Comparison of ENCODE assay signal across 8 cellular contexts in genomic region chr1:16367968-16368910, GRCh38. TPM values are rescaled to one million over a fixed set of nuclear protein-coding genes. Genes with fewer than 3 reads are reported as not detected.
DNase-seq lines count a peak whose midpoint lies in the region; ATAC-seq and TF ChIP-seq lines count a peak whose summit lies in the region.

No MANE protein-coding gene starts in this region.

- CTCF ChIA-PET in RWPE1 (lab: Yijun Ruan, JAX), result interaction anchor here (0.6 to 0.7 kb wide), 2 partner anchors 18 to 49 kb away, joined by 3 to 5 read pairs; no protein-coding TSS in a partner anchor

- peaks cover 9% of the 10 kb centered on the region; the same call in 2 of the 3 replicates for H3K36me3 Mint-ChIP-seq in GM23338 (ENCODE audit: low read depth)

- H3K27ac ChIP-seq in GM23338 (ENCODE audit: low read depth) (peak overlapping the region; percentile 98), RWPE1 (peak overlapping the region; percentile 94), esophagus (ENCODE audit: low read depth in 2 of 2, low read length in 1 of 2) (peak overlapping the region; percentile 94 to 97), neutrophil (peak overlapping the region; percentile 90)

- H4K20me1 ChIP-seq in GM23338 (replicated peaks; ENCODE audit: insufficient read depth), result peaks cover 49% of the 10 kb centered on the region

- peaks cover 15% of the 10 kb centered on the region for H3K4me1 Mint-ChIP-seq in GM23338

- POLR2A ChIA-PET in RWPE1 (lab: Yijun Ruan, JAX; ENCODE audit: low non-redundant PET), result no interaction called here

- H3F3A ChIP-seq in GM23338 (replicated peaks; ENCODE audit: low read depth), result 0 out of 2 replicates have a peak, but pooled peaks cover 7% of the 10 kb centered on the region

- H3K4me3 ChIP-seq in GM23338 (peak overlapping the region; percentile 95), esophagus (ENCODE audit: low read depth in 1 of 2, low read length in 2 of 2) (peak overlapping the region; percentile 77 to 85), neutrophil (ENCODE audit: low read depth in 1 of 2, low read length in 1 of 2) (peak overlapping the region; percentile 80 to 88)

- no peak overlapping the region for H2AFZ ChIP-seq in GM23338

- H3K9me3 ChIP-seq in esophagus (ENCODE audit: control insufficient read depth in 2 of 2, insufficient read depth in 1 of 2, low read depth in 1 of 2, low read length in 1 of 2) (no peaks in the 10 kb centered on the region), neutrophil (no peaks in the 10 kb centered on the region)

- H3K27me3 Mint-ChIP-seq in GM23338 (ENCODE audit: insufficient read depth, low read depth, poor library complexity), result peaks cover 4% of the 10 kb centered on the region

- H3K36me3 ChIP-seq in GM23338 (ENCODE audit: insufficient read depth), result no peaks in the 10 kb centered on the region
- no peaks in the 10 kb centered on the region for H3K36me3 ChIP-seq in esophagus (ENCODE audit: control insufficient read depth in 2 of 2, insufficient read depth in 2 of 2, low read length in 1 of 2)
- peaks cover 8% of the 10 kb centered on the region for H3K36me3 ChIP-seq in neutrophil

- H3K9me2 ChIP-seq in GM23338 (ENCODE audit: insufficient read depth), result no peaks in the 10 kb centered on the region

- H3K79me2 ChIP-seq in GM23338 (replicated peaks; ENCODE audit: insufficient read depth), result peaks cover 59% of the 10 kb centered on the region

- peak overlapping the region; percentile 83 for H3K4me2 ChIP-seq in GM23338

- H3K4me1 ChIP-seq in GM23338 (ENCODE audit: insufficient read depth) (peaks cover 13% of the 10 kb centered on the region), esophagus (ENCODE audit: control insufficient read depth in 2 of 2, insufficient read depth in 2 of 2, low read length in 1 of 2) (no peaks in the 10 kb centered on the region), neutrophil (ENCODE audit: control insufficient read depth in 1 of 2, insufficient read depth in 1 of 2, low read depth in 1 of 2, low read length in 1 of 2) (peaks cover 54 to 68% of the 10 kb centered on the region in 2 experiments)

- peak; percentile 76 for ATAC-seq in GM23338

- H3K4me3 Mint-ChIP-seq in GM23338, result peak overlapping the region; percentile 96

- WGBS in esophagus, 2 donors, result 1 to 2% methylated on average over 24 of the region's 24 CpGs

- TF ChIP-seq CTCF in GM23338 (conservative IDR thresholded peaks at IDR 0.05; ENCODE audit: low read depth in 2 of 2) (no peak), RWPE1 (conservative IDR thresholded peaks at IDR 0.05; ENCODE audit: low read depth) (no peak), neutrophil (IDR thresholded peaks at IDR 0.05) (no peak)

- H3K27me3 ChIP-seq in GM23338 (ENCODE audit: insufficient read depth), result no peaks in the 10 kb centered on the region
- H3K27me3 ChIP-seq in esophagus (ENCODE audit: control insufficient read depth in 1 of 2, insufficient read depth in 2 of 2, low read length in 2 of 2), result no peaks in the 10 kb centered on the region
- H3K27me3 ChIP-seq in neutrophil, result no peaks in the 10 kb centered on the region

- no peaks in the 10 kb centered on the region; the same call in 2 of the 3 replicates for H3K9me3 Mint-ChIP-seq in GM23338

- peak overlapping the region; percentile 99 for H3K27ac Mint-ChIP-seq in GM23338

- DNase-seq in GM23338 (ENCODE audit: low spot score) (peak; percentile 84), RWPE1 (ENCODE audit: low spot score) (peak; percentile 57), AG08396 (ENCODE audit: low spot score) (no peak), DMS114 treated with DMSO at 0.1 percent for 48 hours (lab: John Stamatoyannopoulos, UW; ENCODE audit: unreplicated experiment) (no peak), NCI-H2081 treated with DMSO at 0.1 percent for 48 hours (lab: John Stamatoyannopoulos, UW) (no peak), NCI-H187 (lab: John Stamatoyannopoulos, UW) (no peak)

TF ChIP-seq in GM23338, 12 proteins besides CTCF, POLR2A, EP300 and RAD21:
- TF ChIP-seq ZNF462 (CRISPR knock-in tag; IDR thresholded peaks at IDR 0.05), result no peak

RNA-seq across cellular contexts. Expression of gene SZRD1, which starts 1.2 kb away (rescaled TPM):
- 70.9 and 73.9 TPM in 2 replicates for total RNA-seq in GM23338 (2014; rRNA removed; shearing (Covaris generic))
- polyA plus RNA-seq in GM23338 (2016; fragmentation: Nextera tagmentation; extraction: Ambion mirVana), result 32.5 and 33.6 TPM in 2 replicates
- 10 to 100 TPM; 48.5 to 69.6 TPM for polyA plus RNA-seq in esophagus

RNA-seq across cellular contexts. Expression of gene FBXO42, which starts 16.0 kb away (rescaled TPM):
- 18.1 and 20.7 TPM in 2 replicates for total RNA-seq in GM23338 (2014; rRNA removed; shearing (Covaris generic))
- polyA plus RNA-seq in GM23338 (2016; fragmentation: Nextera tagmentation; extraction: Ambion mirVana) (5.2 and 6.0 TPM in 2 replicates), esophagus (10 to 100 TPM; 11.6 to 12.4 TPM)

Comparison
In these comparisons a context has a peak if more than half of its experiments do, and no peak if none do; other contexts are left out.
1. DNase-seq: peak in GM23338 (single experiment) and RWPE1 (single experiment); none in AG08396 (single experiment), DMS114 treated with DMSO at 0.1 percent for 48 hours (single experiment), NCI-H2081 treated with DMSO at 0.1 percent for 48 hours (single experiment) and NCI-H187 (0 of 2).
2. Peak in every context shown above with its lines, with median percentiles within 50 percentile points of each other: H3K27ac ChIP-seq and H3K4me3 ChIP-seq.